In genomic region chr3:57961828-57962447, GRCh38 we compare ENCODE assay signal across 10 cellular contexts. TPM values are rescaled to one million over a fixed set of nuclear protein-coding genes. Genes with fewer than 3 reads are reported as not detected.
DNase-seq lines count a peak whose midpoint lies in the region; ATAC-seq and TF ChIP-seq lines count a peak whose summit lies in the region.
"Had no signal": no experiment of that assay in that cellular context is flagged by ENCODE, and none has a peak within 500 bp of the region (broad histone marks: within the 10 kb centered on the region; RNA-seq: fewer than 3 reads in every experiment).

No MANE protein-coding gene starts in this region.

- H2BK5ac ChIP-seq in mesendoderm (ENCODE audit: low read length), result no peak overlapping the region

- no peaks in the 10 kb centered on the region for H3K79me1 ChIP-seq in mesendoderm (ENCODE audit: low read length)

- no peaks in the 10 kb centered on the region for H3K4me1 ChIP-seq in mesendoderm (ENCODE audit: control insufficient read depth, low read depth, low read length)

- no peak overlapping the region for H3K56ac ChIP-seq in mesendoderm (ENCODE audit: low read length)

- H3K4me2 ChIP-seq in mesendoderm (ENCODE audit: low read length), result no peak overlapping the region

- H3K79me2 ChIP-seq in mesendoderm (ENCODE audit: control insufficient read depth, insufficient read depth, low read length), result no peaks in the 10 kb centered on the region

- no peak overlapping the region for H2AK5ac ChIP-seq in mesendoderm (ENCODE audit: low read length)

- H3K23ac ChIP-seq in mesendoderm (ENCODE audit: low read length), result no peak overlapping the region

- no peak overlapping the region for H3K18ac ChIP-seq in mesendoderm (ENCODE audit: low read length)

- H3K27me3 ChIP-seq in mesendoderm (ENCODE audit: insufficient read depth, low read length, poor library complexity), result no peaks in the 10 kb centered on the region

- no peak overlapping the region for H3K4ac ChIP-seq in mesendoderm (ENCODE audit: low read depth, low read length)

- no peak overlapping the region for H2BK15ac ChIP-seq in mesendoderm (replicated peaks; ENCODE audit: low read depth)

- ATAC-seq in HG03442 (IDR thresholded peaks at IDR 0.05; ENCODE audit: unreplicated experiment) (no peak), GM18907 (IDR thresholded peaks at IDR 0.05; ENCODE audit: unreplicated experiment) (no peak)

- H2BK120ac ChIP-seq in mesendoderm (ENCODE audit: low read depth, low read length), result no peak overlapping the region

- peak; percentile 78 for DNase-seq in ELR (ENCODE audit: low read depth)
- no peak for DNase-seq in LNCaP clone FGC (ENCODE audit: low read depth)
- DNase-seq in astrocyte of the hippocampus (ENCODE audit: low read depth, low spot score), result peak; percentile 42
- peak; percentile 86 for DNase-seq in mesendoderm
- DNase-seq in COR-L47 (lab: John Stamatoyannopoulos, UW), result no peak
- DNase-seq in SK-N-DZ (ENCODE audit: low spot score), result no peak
- DNase-seq: immature natural killer cell, NCI-H1417 treated with DMSO at 0.1 percent for 48 hours had no signal

- no peaks in the 10 kb centered on the region for H3K36me3 ChIP-seq in mesendoderm (ENCODE audit: control insufficient read depth, insufficient read depth, low read length)

- WGBS in mesendoderm (ENCODE audit: extremely low coverage, insufficient coverage, low lambda C conversion rate), result no CpG with 5 or more reads among the region's 5 CpGs

- no peak overlapping the region for H4K8ac ChIP-seq in mesendoderm (ENCODE audit: low read depth, low read length)

- H3K27ac ChIP-seq in mesendoderm (ENCODE audit: low read depth, low read length), result no peak overlapping the region

- H3K4me3 ChIP-seq in LNCaP clone FGC (ENCODE audit: low read depth, low read length) (no peak overlapping the region), mesendoderm (ENCODE audit: low read length) (no peak overlapping the region)

- H4K5ac ChIP-seq in mesendoderm (ENCODE audit: low read length), result no peak overlapping the region

- TF ChIP-seq CTCF in LNCaP clone FGC (IDR thresholded peaks at IDR 0.05; ENCODE audit: control insufficient read depth, extremely low read depth, insufficient read depth), result peak; percentile 18; the same call in 1 of the 2 replicates

- no peak overlapping the region for H3K9ac ChIP-seq in mesendoderm (ENCODE audit: low read length)

RNA-seq across cellular contexts. Expression of gene FLNB, which starts 46.3 kb away (rescaled TPM):
- polyA plus RNA-seq in mesendoderm (2013, experiment 1 of 2), result 26.8 TPM
- polyA plus RNA-seq in mesendoderm (2013, experiment 2 of 2), result 26.5 TPM
- polyA plus RNA-seq in SK-N-DZ (2014; cell fraction: cytosol; rRNA removed), result 23.1 and 24.2 TPM in 2 replicates
- polyA plus RNA-seq in SK-N-DZ (2014; cell fraction: nucleus; rRNA removed), result 22.6 and 25.4 TPM in 2 replicates

Comparison
In these comparisons a context has a peak if more than half of its experiments do, and no peak if none do; other contexts are left out.
1. DNase-seq: peak in ELR (single experiment), astrocyte of the hippocampus (single experiment) and mesendoderm (single experiment); none in LNCaP clone FGC (single experiment), COR-L47 (single experiment) and SK-N-DZ (single experiment).